In the genomic region with DNA sequence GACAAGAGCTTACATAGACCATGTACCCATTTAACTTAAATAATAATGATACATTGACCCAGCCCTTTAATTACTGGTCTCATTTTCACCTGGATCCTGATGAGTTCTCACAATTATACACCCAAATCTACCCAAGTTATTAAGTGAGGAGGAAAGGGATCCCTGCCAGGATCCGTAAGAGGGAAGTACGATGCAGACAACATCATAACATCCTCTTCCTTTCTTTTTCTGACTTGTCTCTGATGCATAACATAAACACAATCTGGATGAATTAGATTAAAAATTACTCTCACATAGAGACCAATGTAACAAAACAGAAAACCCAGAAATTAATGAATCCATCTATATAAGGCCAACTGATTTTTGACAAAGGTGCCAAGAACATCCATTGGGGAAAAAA, we compare ENCODE assay signal across 21 cellular contexts. TPM values are rescaled to one million over a fixed set of nuclear protein-coding genes. Genes with fewer than 3 reads are reported as not detected.
A peak's percentile ranks its signal among the peaks of the same experiment; 100 is the strongest.
DNase-seq lines count a peak whose midpoint lies in the region; ATAC-seq, FAIRE-seq and TF ChIP-seq lines count a peak whose summit lies in the region.
"Had no signal": no experiment of that assay in that cellular context is flagged by ENCODE, and none has a peak within 500 bp of the region (broad histone marks: within the 10 kb centered on the region; RNA-seq: fewer than 3 reads in every experiment).

No MANE protein-coding gene starts in this region.

- no peaks in the 10 kb centered on the region for H3K9me1 ChIP-seq in endothelial cell of umbilical vein (replicated peaks; ENCODE audit: control insufficient read depth, extremely low read depth, insufficient read depth, low read length)

- peak overlapping the region; percentile 88 for H3K27ac Mint-ChIP-seq in stimulated activated memory B cell treated with anti-CD40 and anti-IgM and Interleukin-4, amounts not matched to agents 10 μg/mL and 1 μg/mL and 100 μg/mL, for 72 hours
- H3K27ac Mint-ChIP-seq in effector memory CD8-positive, alpha-beta T cell, result no peak overlapping the region
- H3K27ac Mint-ChIP-seq: activated CD4-positive, alpha-beta T cell treated with anti-CD3 and anti-CD28 coated beads for 36 hours; activated naive CD4-positive, alpha-beta T cell treated with anti-CD3 and anti-CD28 coated beads, Interleukin-2, amount 50 U/mL, for 24 hours; dendritic cell treated with granulocyte-macrophage colony-stimulating factor and Interleukin-4, amounts not matched to agents 40 ng/mL and 50 ng/mL, for 4 days; neural progenitor cell; progenitor cell of endocrine pancreas had no signal

- no peaks in the 10 kb centered on the region for H3K27me3 ChIP-seq in endothelial cell of umbilical vein (ENCODE audit: control insufficient read depth in 2 of 2, insufficient read depth in 2 of 2, low read length in 2 of 2)
- H3K27me3 ChIP-seq: neural progenitor cell, suprapubic skin, uterus had no signal

- H3K4me2 ChIP-seq in endothelial cell of umbilical vein (ENCODE audit: insufficient read depth, low read length), result peak overlapping the region; percentile 98
- H3K4me2 ChIP-seq: neural progenitor cell had no signal

- H3K79me2 ChIP-seq in endothelial cell of umbilical vein (ENCODE audit: control insufficient read depth, insufficient read depth, low read length), result peaks cover 81% of the 10 kb centered on the region

- H3K36me3 Mint-ChIP-seq in stimulated activated memory B cell treated with anti-CD40 and anti-IgM and Interleukin-4, amounts not matched to agents 10 μg/mL and 1 μg/mL and 100 μg/mL, for 72 hours, result peaks cover 9% of the 10 kb centered on the region
- no peaks in the 10 kb centered on the region for H3K36me3 Mint-ChIP-seq in effector memory CD8-positive, alpha-beta T cell (ENCODE audit: insufficient read depth)
- H3K36me3 Mint-ChIP-seq: neural progenitor cell had no signal

- no TSS peak for BruUV-seq in endothelial cell of umbilical vein (replicated peaks; lab: Mats Ljungman, UMichigan)

- no peak for TF ChIP-seq POLR2A in endothelial cell of umbilical vein (IDR thresholded peaks at IDR 0.05; ENCODE audit: low read depth, low read length)

- H3K9me3 ChIP-seq in endothelial cell of umbilical vein (replicated peaks; ENCODE audit: control insufficient read depth, insufficient read depth, low read length), result no peaks in the 10 kb centered on the region
- H3K9me3 ChIP-seq: HAP-1, suprapubic skin, uterus had no signal

- CTCF ChIA-PET in endothelial cell of umbilical vein (lab: Charles Lee), result interaction anchor here (1.3 to 5.0 kb wide), 4 partner anchors 16 to 176 kb away, joined by 3 to 24 read pairs (median 4); no protein-coding TSS in a partner anchor

- no peaks in the 10 kb centered on the region for H4K20me1 ChIP-seq in endothelial cell of umbilical vein (replicated peaks; ENCODE audit: control insufficient read depth, extremely low read depth, insufficient read depth, low read length)

- H3K36me3 ChIP-seq in endothelial cell of umbilical vein (ENCODE audit: control insufficient read depth in 2 of 2, extremely low read depth in 1 of 2, insufficient read depth in 2 of 2, low read length in 2 of 2), result no peaks in the 10 kb centered on the region
- H3K36me3 ChIP-seq: HAP-1, neural progenitor cell, suprapubic skin, uterus had no signal

- no peaks in the 10 kb centered on the region for H3K27me3 Mint-ChIP-seq in stimulated activated memory B cell treated with anti-CD40 and anti-IgM and Interleukin-4, amounts not matched to agents 10 μg/mL and 1 μg/mL and 100 μg/mL, for 72 hours
- peaks cover 5 to 11% of the 10 kb centered on the region in 2 donors for H3K27me3 Mint-ChIP-seq in effector memory CD8-positive, alpha-beta T cell
- H3K27me3 Mint-ChIP-seq: activated CD4-positive, alpha-beta T cell treated with anti-CD3 and anti-CD28 coated beads for 36 hours; activated naive CD4-positive, alpha-beta T cell treated with anti-CD3 and anti-CD28 coated beads, Interleukin-2, amount 50 U/mL, for 24 hours; dendritic cell treated with granulocyte-macrophage colony-stimulating factor and Interleukin-4, amounts not matched to agents 40 ng/mL and 50 ng/mL, for 4 days; progenitor cell of endocrine pancreas had no signal

- H3K4me1 Mint-ChIP-seq in stimulated activated memory B cell treated with anti-CD40 and anti-IgM and Interleukin-4, amounts not matched to agents 10 μg/mL and 1 μg/mL and 100 μg/mL, for 72 hours, result peaks cover 58% of the 10 kb centered on the region
- H3K4me1 Mint-ChIP-seq in effector memory CD8-positive, alpha-beta T cell (ENCODE audit: low read depth in 2 of 2), result no peaks in the 10 kb centered on the region
- H3K4me1 Mint-ChIP-seq: neural progenitor cell had no signal

- dilution Hi-C loops in endothelial cell of umbilical vein (cut with MboI; ENCODE audit: extremely low pct_ligation_motif_present, low sequenced_read_pairs), result no loop called here

- DNase-seq in EL (peak; percentile 29), M059J (ENCODE audit: low read depth) (peak; percentile 7), endothelial cell of umbilical vein (ENCODE audit: low read depth, low spot score) (no peak), NCI-H82 (lab: John Stamatoyannopoulos, UW) (no peak)
- DNase-seq in effector memory CD8-positive, alpha-beta T cell, result no peak
- no peak for DNase-seq in activated CD4-positive, alpha-beta T cell treated with anti-CD3 and anti-CD28 coated beads, Interleukin-2, amount 50 U/mL, for 48 hours
- DNase-seq: activated CD4-positive, alpha-beta T cell treated with anti-CD3 and anti-CD28 coated beads for 36 hours; hippocampal formation; KBM-7; NCI-H2171; NCI-H524; stimulated activated CD4-positive, alpha-beta T cell treated with anti-CD3 and anti-CD28 coated beads, Interleukin-1b, Interleukin-23, amount 100 ng/mL, for 48 hours; uterus had no signal

- peak overlapping the region; percentile 83 for H3K27ac ChIP-seq in endothelial cell of umbilical vein (ENCODE audit: insufficient read depth, low read depth, low read length)
- H3K27ac ChIP-seq: neural progenitor cell, suprapubic skin, uterus had no signal

- TF ChIP-seq CTCF in endothelial cell of umbilical vein (IDR thresholded peaks at IDR 0.05; ENCODE audit: extremely low read depth in 1 of 2, insufficient read depth in 1 of 2, low read depth in 1 of 2, low read length in 2 of 2), result no peak

- H3K4me3 ChIP-seq in endothelial cell of umbilical vein (replicated peaks in 1 of 3; ENCODE audit: insufficient read depth in 1 of 3, low read depth in 1 of 3, low read length in 3 of 3), result peak overlapping the region in 1 of 3 experiments; percentile 50
- H3K4me3 ChIP-seq: HAP-1, neural progenitor cell, skin epidermis, suprapubic skin, uterus had no signal

- ATAC-seq in stimulated activated memory B cell treated with anti-CD40 and anti-IgM and Interleukin-4, amounts not matched to agents 10 μg/mL and 1 μg/mL and 100 μg/mL, for 72 hours, result no peak
- ATAC-seq in effector memory CD8-positive, alpha-beta T cell (replicated peaks), result no peak
- ATAC-seq: activated CD4-positive, alpha-beta T cell treated with anti-CD3 and anti-CD28 coated beads for 36 hours had no signal

- POLR2A ChIA-PET in endothelial cell of umbilical vein (lab: Charles Lee), result no interaction called here

- no peak overlapping the region for H2AFZ ChIP-seq in endothelial cell of umbilical vein (ENCODE audit: low read depth, low read length)
- H2AFZ ChIP-seq: neural progenitor cell had no signal

- intact Hi-C loops in endothelial cell of umbilical vein (cut with micrococcal nuclease), result loop anchor here (1.0 to 5.0 kb wide), 4 partner anchors 17 to 96 kb away; a partner anchor contains a TSS

- peak; percentile 43 for FAIRE-seq in endothelial cell of umbilical vein (lab: Jason Lieb, UNC)

- peak overlapping the region; percentile 62 for H3K9ac ChIP-seq in endothelial cell of umbilical vein (replicated peaks; ENCODE audit: extremely low read depth, insufficient read depth, low read length)
- H3K9ac ChIP-seq: neural progenitor cell had no signal

- H3K4me1 ChIP-seq in endothelial cell of umbilical vein (ENCODE audit: control insufficient read depth, extremely low read depth, insufficient read depth, low read length), result peaks cover 40% of the 10 kb centered on the region
- H3K4me1 ChIP-seq: neural progenitor cell, uterus had no signal

- H3K4me3 Mint-ChIP-seq in stimulated activated memory B cell treated with anti-CD40 and anti-IgM and Interleukin-4, amounts not matched to agents 10 μg/mL and 1 μg/mL and 100 μg/mL, for 72 hours, result no peak overlapping the region
- H3K4me3 Mint-ChIP-seq in effector memory CD8-positive, alpha-beta T cell, result no peak overlapping the region
- H3K4me3 Mint-ChIP-seq: activated CD4-positive, alpha-beta T cell treated with anti-CD3 and anti-CD28 coated beads for 36 hours; activated naive CD4-positive, alpha-beta T cell treated with anti-CD3 and anti-CD28 coated beads, Interleukin-2, amount 50 U/mL, for 24 hours; dendritic cell treated with granulocyte-macrophage colony-stimulating factor and Interleukin-4, amounts not matched to agents 40 ng/mL and 50 ng/mL, for 4 days; neural progenitor cell had no signal

- H3K9me3 Mint-ChIP-seq in stimulated activated memory B cell treated with anti-CD40 and anti-IgM and Interleukin-4, amounts not matched to agents 10 μg/mL and 1 μg/mL and 100 μg/mL, for 72 hours, result no peaks in the 10 kb centered on the region
- H3K9me3 Mint-ChIP-seq in effector memory CD8-positive, alpha-beta T cell, result no peaks in the 10 kb centered on the region
- H3K9me3 Mint-ChIP-seq: activated naive CD4-positive, alpha-beta T cell treated with anti-CD3 and anti-CD28 coated beads, Interleukin-2, amount 50 U/mL, for 24 hours; dendritic cell treated with granulocyte-macrophage colony-stimulating factor and Interleukin-4, amounts not matched to agents 40 ng/mL and 50 ng/mL, for 4 days; neural progenitor cell had no signal

RNA-seq across cellular contexts. Expression of a gene that starts 17.0 kb away (rescaled TPM):
- 4.9 and 8.7 TPM in 2 replicates for total RNA-seq in M059J (2014; rRNA removed; shearing (Covaris generic))
- total RNA-seq in endothelial cell of umbilical vein, result 31.7 and 31.9 TPM in 2 replicates
- 30.2 and 35.0 TPM in 2 replicates for polyA plus RNA-seq in endothelial cell of umbilical vein
- polyA plus RNA-seq in endothelial cell of umbilical vein (2011; cell fraction: cytosol; rRNA removed), result 20.0 and 24.6 TPM in 2 replicates
- polyA plus RNA-seq in endothelial cell of umbilical vein (2011; cell fraction: nucleus; rRNA removed), result 18.5 and 27.8 TPM in 2 replicates
- polyA plus RNA-seq in endothelial cell of umbilical vein (2012), result 30.3 and 43.9 TPM in 2 replicates
- polyA minus RNA-seq in endothelial cell of umbilical vein, result 49.3 and 58.2 TPM in 2 replicates
- polyA minus RNA-seq in endothelial cell of umbilical vein (2011; cell fraction: cytosol; rRNA and poly(A)+ RNA removed), result 2.7 TPM
- 49.4 and 51.2 TPM in 2 replicates for polyA minus RNA-seq in endothelial cell of umbilical vein (2011; cell fraction: nucleus; rRNA and poly(A)+ RNA removed)

RNA-seq across cellular contexts. Expression of a gene that starts 59.9 kb away (rescaled TPM):
- 1.7 and 2.6 TPM in 2 replicates for total RNA-seq in M059J (2014; rRNA removed; shearing (Covaris generic))
- total RNA-seq in endothelial cell of umbilical vein, result 4.0 and 5.3 TPM in 2 replicates
- polyA plus RNA-seq in endothelial cell of umbilical vein, result 1.3 and 1.4 TPM in 2 replicates
- 2.6 and 2.7 TPM in 2 replicates for polyA plus RNA-seq in endothelial cell of umbilical vein (2011; cell fraction: cytosol; rRNA removed)
- polyA plus RNA-seq in endothelial cell of umbilical vein (2011; cell fraction: nucleus; rRNA removed), result 5.6 and 7.2 TPM in 2 replicates
- 1.1 and 2.6 TPM in 2 replicates for polyA plus RNA-seq in endothelial cell of umbilical vein (2012)
- 2.5 and 3.2 TPM in 2 replicates for polyA minus RNA-seq in endothelial cell of umbilical vein
- not detected for polyA minus RNA-seq in endothelial cell of umbilical vein (2011; cell fraction: cytosol; rRNA and poly(A)+ RNA removed)
- 3.4 and 8.2 TPM in 2 replicates for polyA minus RNA-seq in endothelial cell of umbilical vein (2011; cell fraction: nucleus; rRNA and poly(A)+ RNA removed)

Comparison
In these comparisons a context has a peak if more than half of its experiments do, and no peak if none do; other contexts are left out.
1. DNase-seq: peak in EL (single experiment) and M059J (single experiment); none in endothelial cell of umbilical vein (single experiment), effector memory CD8-positive, alpha-beta T cell (0 of 3), NCI-H82 (single experiment) and activated CD4-positive, alpha-beta T cell treated with anti-CD3 and anti-CD28 coated beads, Interleukin-2, amount 50 U/mL, for 48 hours (0 of 2).